In the genomic region with DNA sequence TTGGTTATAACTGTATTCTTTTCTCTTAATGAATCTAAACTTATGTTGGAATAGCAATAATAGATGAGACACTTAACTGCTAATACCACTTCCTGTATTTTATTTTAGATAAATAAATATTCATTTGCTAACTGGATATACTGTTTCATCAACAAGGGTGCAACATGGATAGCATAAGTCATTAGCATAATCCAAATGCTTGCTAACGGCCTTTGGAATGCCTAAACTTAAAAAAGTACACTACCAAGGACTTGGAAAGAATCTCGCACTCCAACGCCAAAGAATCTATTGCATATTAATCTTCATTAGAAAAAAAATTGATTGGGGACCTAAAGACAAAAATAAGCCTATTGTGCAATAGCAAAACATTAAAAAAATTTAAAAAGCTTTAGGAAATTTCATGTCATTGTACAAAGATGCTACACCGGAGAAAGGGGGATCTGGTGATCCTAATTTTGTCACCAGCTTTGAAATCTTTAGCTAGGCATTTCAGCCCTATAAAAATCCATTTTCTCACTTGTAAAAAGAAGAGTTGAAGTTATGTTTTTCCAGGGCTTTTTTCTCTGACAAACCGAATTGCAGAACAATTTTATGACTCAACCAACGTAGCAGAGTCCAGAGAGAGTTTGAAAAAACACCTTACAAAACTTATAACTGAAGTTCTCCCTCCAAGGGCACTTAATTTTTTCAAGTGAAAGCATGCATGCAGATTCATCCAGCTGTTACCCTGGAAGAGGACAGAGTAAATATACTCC, we compare ENCODE assay signal across 19 cellular contexts. TPM values are rescaled to one million over a fixed set of nuclear protein-coding genes. Genes with fewer than 3 reads are reported as not detected.
A peak's percentile ranks its signal among the peaks of the same experiment; 100 is the strongest.
DNase-seq lines count a peak whose midpoint lies in the region; ATAC-seq, FAIRE-seq and TF ChIP-seq lines count a peak whose summit lies in the region.
"Had no signal": no experiment of that assay in that cellular context is flagged by ENCODE, and none has a peak within 500 bp of the region (broad histone marks: within the 10 kb centered on the region; RNA-seq: fewer than 3 reads in every experiment).

No MANE protein-coding gene starts in this region.

- POLR2A ChIA-PET in HEK293 (lab: Yijun Ruan, JAX) = no interaction called here

- CTCF ChIA-PET in HEK293 (lab: Yijun Ruan, JAX) = interaction anchor here (1.0 to 1.2 kb wide), 2 partner anchors 9 to 10 kb away, joined by 3 read pairs; no protein-coding TSS in a partner anchor

- TF ChIP-seq EP300 in suprapubic skin (IDR thresholded peaks at IDR 0.05) = no peak

- no peaks in the 10 kb centered on the region for H3K9me3 ChIP-seq in HEK293 (ENCODE audit: control insufficient read depth, insufficient read depth, low read depth, low read length)
- no peaks in the 10 kb centered on the region for H3K9me3 ChIP-seq in breast epithelium
- no peaks in the 10 kb centered on the region for H3K9me3 ChIP-seq in keratinocyte (ENCODE audit: control insufficient read depth, low read depth, low read length)
- H3K9me3 ChIP-seq in suprapubic skin = no peaks in the 10 kb centered on the region
- H3K9me3 ChIP-seq: prostate gland had no signal

- no peak for ATAC-seq in HG03469 (IDR thresholded peaks at IDR 0.05; ENCODE audit: unreplicated experiment)
- ATAC-seq: activated CD4-positive, alpha-beta T cell treated with anti-CD3 and anti-CD28 coated beads for 36 hours; stimulated activated memory B cell treated with anti-CD40 and anti-IgM and Interleukin-4, amounts not matched to agents 10 μg/mL and 1 μg/mL and 100 μg/mL, for 72 hours; T-helper 17 cell had no signal

- H3K9ac ChIP-seq in keratinocyte (ENCODE audit: control insufficient read depth, extremely low read depth, insufficient read depth, low read length) = no peak overlapping the region

- H3K9me1 ChIP-seq in keratinocyte (ENCODE audit: control insufficient read depth, extremely low read depth, insufficient read depth, low read length) = no peaks in the 10 kb centered on the region

- no peak overlapping the region for H3K4me3 ChIP-seq in HEK293 (ENCODE audit: low read depth, low read length)
- H3K4me3 ChIP-seq in breast epithelium = peak overlapping the region; percentile 0 to 78 (median 42)
- no peak overlapping the region for H3K4me3 ChIP-seq in keratinocyte (ENCODE audit: control insufficient read depth in 2 of 3, extremely low read depth in 1 of 3, insufficient read depth in 2 of 3, low read depth in 1 of 3, low read length in 3 of 3)
- H3K4me3 ChIP-seq in suprapubic skin = peak overlapping the region; percentile 70
- H3K4me3 ChIP-seq: cardiac muscle cell, PC-9 had no signal

- H3K4me2 ChIP-seq in keratinocyte (ENCODE audit: control insufficient read depth, extremely low read depth, insufficient read depth, low read depth, low read length) = no peak overlapping the region

- no peaks in the 10 kb centered on the region for H4K20me1 ChIP-seq in keratinocyte (ENCODE audit: control insufficient read depth, extremely low read depth, insufficient read depth, low read length)

- 40% methylated on average over 6 of the region's 6 CpGs for WGBS in suprapubic skin

- DNase-seq in breast epithelium (ENCODE audit: low spot score in 2 of 2) (no peak), keratinocyte (ENCODE audit: low read depth, low spot score) (no peak), suprapubic skin (ENCODE audit: low spot score in 2 of 2) (no peak), retina (no peak), erythroblast (lab: John Stamatoyannopoulos, UW) (no peak), NCI-H2171 treated with DMSO at 0.1 percent for 48 hours (lab: John Stamatoyannopoulos, UW) (no peak)
- DNase-seq: activated CD4-positive, alpha-beta T cell treated with anti-CD3 and anti-CD28 coated beads for 36 hours; GOT3; NCI-H2227 treated with DMSO at 0.1 percent for 48 hours; PC-9; stimulated activated CD4-positive, alpha-beta T cell treated with anti-CD3 and anti-CD28 coated beads, Interleukin-4, amount 100 ng/mL, for 1 hour; T-helper 17 cell had no signal

- H3K79me2 ChIP-seq in keratinocyte (ENCODE audit: control insufficient read depth, insufficient read depth, low read length) = no peaks in the 10 kb centered on the region

- H3K27me3 ChIP-seq in breast epithelium (peaks cover 0 to 6% of the 10 kb centered on the region in 2 donors), keratinocyte (ENCODE audit: control insufficient read depth, extremely low read depth, insufficient read depth, low read length) (peaks cover 11% of the 10 kb centered on the region), suprapubic skin (peaks cover 11% of the 10 kb centered on the region)

- no peak overlapping the region for H2AFZ ChIP-seq in keratinocyte (ENCODE audit: control insufficient read depth, low read length)
- H2AFZ ChIP-seq: PC-9 had no signal

- H3K36me3 ChIP-seq in HEK293 (ENCODE audit: control insufficient read depth in 2 of 2, insufficient read depth in 1 of 2, low read length in 2 of 2) = no peaks in the 10 kb centered on the region
- no peaks in the 10 kb centered on the region for H3K36me3 ChIP-seq in breast epithelium
- no peaks in the 10 kb centered on the region for H3K36me3 ChIP-seq in keratinocyte (ENCODE audit: control insufficient read depth in 2 of 2, extremely low read depth in 1 of 2, insufficient read depth in 2 of 2, low read length in 2 of 2)
- H3K36me3 ChIP-seq in suprapubic skin = no peaks in the 10 kb centered on the region
- H3K36me3 ChIP-seq: cardiac muscle cell, prostate gland had no signal

- H3K27ac ChIP-seq in HEK293 (ENCODE audit: extremely low read depth, low read depth, low read length) (no peak overlapping the region), breast epithelium (peak overlapping the region in 1 of 2 donors; percentile 10), keratinocyte (ENCODE audit: control insufficient read depth, insufficient read depth, low read length) (no peak overlapping the region), suprapubic skin (peak overlapping the region; percentile 43)
- H3K27ac ChIP-seq: C4-2B, cardiac muscle cell, PC-9 had no signal

- TF ChIP-seq POLR2A in breast epithelium (IDR thresholded peaks at IDR 0.05) (no peak), suprapubic skin (IDR thresholded peaks at IDR 0.05) (no peak), erythroblast (IDR thresholded peaks at IDR 0.05; ENCODE audit: low read length) (no peak)

- peak; percentile 13 for FAIRE-seq in keratinocyte (lab: Jason Lieb, UNC)
- FAIRE-seq: GM12892 had no signal

- TF ChIP-seq CTCF in HEK293 (tag by site-specific recombination; IDR thresholded peaks at IDR 0.05) = no peak
- no peak for TF ChIP-seq CTCF in breast epithelium (IDR thresholded peaks at IDR 0.05)
- no peak for TF ChIP-seq CTCF in keratinocyte (optimal IDR thresholded peaks at IDR 0.05 in 1 of 3, IDR thresholded peaks at IDR 0.05 in 1 of 3, conservative IDR thresholded peaks at IDR 0.05 in 1 of 3; ENCODE audit: extremely low read depth in 1 of 3, insufficient read depth in 2 of 3, low read length in 3 of 3)
- TF ChIP-seq CTCF in suprapubic skin (IDR thresholded peaks at IDR 0.05) = no peak

- H3K4me1 ChIP-seq in HEK293 (ENCODE audit: control insufficient read depth, insufficient read depth, low read length) (no peaks in the 10 kb centered on the region), breast epithelium (no peaks in the 10 kb centered on the region), keratinocyte (ENCODE audit: control insufficient read depth, extremely low read depth, insufficient read depth, low read length) (peaks cover 3% of the 10 kb centered on the region), suprapubic skin (peaks cover 16% of the 10 kb centered on the region)
- H3K4me1 ChIP-seq: prostate gland had no signal

- intact Hi-C loops in breast epithelium (cut with DNase I; ENCODE audit: low total_unique reads) = no loop called here

- dilution Hi-C loops in keratinocyte (cut with MboI; ENCODE audit: extremely low pct_ligation_motif_present, low sequenced_read_pairs) = no loop called here

TF ChIP-seq in HEK293, 187 proteins besides CTCF, POLR2A, EP300 and RAD21:
- TF ChIP-seq, protein P1, sequence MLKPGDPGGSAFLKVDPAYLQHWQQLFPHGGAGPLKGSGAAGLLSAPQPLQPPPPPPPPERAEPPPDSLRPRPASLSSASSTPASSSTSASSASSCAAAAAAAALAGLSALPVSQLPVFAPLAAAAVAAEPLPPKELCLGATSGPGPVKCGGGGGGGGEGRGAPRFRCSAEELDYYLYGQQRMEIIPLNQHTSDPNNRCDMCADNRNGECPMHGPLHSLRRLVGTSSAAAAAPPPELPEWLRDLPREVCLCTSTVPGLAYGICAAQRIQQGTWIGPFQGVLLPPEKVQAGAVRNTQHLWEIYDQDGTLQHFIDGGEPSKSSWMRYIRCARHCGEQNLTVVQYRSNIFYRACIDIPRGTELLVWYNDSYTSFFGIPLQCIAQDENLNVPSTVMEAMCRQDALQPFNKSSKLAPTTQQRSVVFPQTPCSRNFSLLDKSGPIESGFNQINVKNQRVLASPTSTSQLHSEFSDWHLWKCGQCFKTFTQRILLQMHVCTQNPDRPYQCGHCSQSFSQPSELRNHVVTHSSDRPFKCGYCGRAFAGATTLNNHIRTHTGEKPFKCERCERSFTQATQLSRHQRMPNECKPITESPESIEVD (tag by site-specific recombination; IDR thresholded peaks at IDR 0.05) = 0 out of 2 replicates have a peak, but pooled peaks have one; percentile 24
- no peak for TF ChIP-seq ZSCAN16 (tag by site-specific recombination; IDR thresholded peaks at IDR 0.05)
- TF ChIP-seq, protein P2, sequence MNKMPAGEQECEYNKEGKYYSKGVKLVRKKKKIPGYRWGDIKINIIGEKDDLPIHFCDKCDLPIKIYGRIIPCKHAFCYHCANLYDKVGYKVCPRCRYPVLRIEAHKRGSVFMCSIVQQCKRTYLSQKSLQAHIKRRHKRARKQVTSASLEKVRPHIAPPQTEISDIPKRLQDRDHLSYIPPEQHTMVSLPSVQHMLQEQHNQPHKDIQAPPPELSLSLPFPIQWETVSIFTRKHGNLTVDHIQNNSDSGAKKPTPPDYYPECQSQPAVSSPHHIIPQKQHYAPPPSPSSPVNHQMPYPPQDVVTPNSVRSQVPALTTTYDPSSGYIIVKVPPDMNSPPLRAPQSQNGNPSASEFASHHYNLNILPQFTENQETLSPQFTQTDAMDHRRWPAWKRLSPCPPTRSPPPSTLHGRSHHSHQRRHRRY (tag by site-specific recombination; IDR thresholded peaks at IDR 0.05) = no peak
- TF ChIP-seq ZSCAN23 (tag by site-specific recombination; IDR thresholded peaks at IDR 0.05) = no peak

RNA-seq across cellular contexts. Expression of a gene that starts 4.1 kb away (rescaled TPM):
- 10 to 100 TPM; 17.9 to 60.0 (median 48.5) TPM for total RNA-seq in breast epithelium
- 2.4 to 6.7 TPM (median 2.6 TPM) in 3 replicates for polyA plus RNA-seq in keratinocyte
- 3.9 TPM for polyA plus RNA-seq in keratinocyte (2011; ENCODE audit: low read depth)
- 2.7 and 3.3 TPM in 2 replicates for polyA plus RNA-seq in keratinocyte (2011; cell fraction: cytosol; rRNA removed)
- polyA plus RNA-seq in keratinocyte (2011; cell fraction: nucleus; rRNA removed) = 4.2 and 5.6 TPM in 2 replicates
- 1.8 and 6.5 TPM in 2 replicates for polyA plus RNA-seq in keratinocyte (2012; ENCODE audit: low replicate concordance)
- 15.5 to 31.3 TPM (median 23.4 TPM) in 3 replicates for polyA minus RNA-seq in keratinocyte
- 6.5 TPM for polyA minus RNA-seq in keratinocyte (2011; cell fraction: cytosol; rRNA and poly(A)+ RNA removed)
- 3.5 and 5.8 TPM in 2 replicates for polyA minus RNA-seq in keratinocyte (2011; cell fraction: nucleus; rRNA and poly(A)+ RNA removed)
- total RNA-seq in suprapubic skin = 10 to 100 TPM in 2 of 4 donors, 1 to 10 TPM in 2; 6.2 to 17.8 (median 12.6) TPM
- total RNA-seq: activated CD4-positive, alpha-beta T cell treated with anti-CD3 and anti-CD28 coated beads for 36 hours had no signal

Comparison
In these comparisons a context has a peak if more than half of its experiments do, and no peak if none do; other contexts are left out.
1. H3K4me3 ChIP-seq: peak in breast epithelium (3 of 3) and suprapubic skin (single experiment); none in HEK293 (single experiment) and keratinocyte (0 of 3).